ENCODE assay signal across 11 cellular contexts in genomic region chr1:40981702-40982448, GRCh38. TPM values are rescaled to one million over a fixed set of nuclear protein-coding genes. Genes with fewer than 3 reads are reported as not detected.
DNase-seq lines count a peak whose midpoint lies in the region; ATAC-seq and TF ChIP-seq lines count a peak whose summit lies in the region.
"Had no signal": no experiment of that assay in that cellular context is flagged by ENCODE, and none has a peak within 500 bp of the region (broad histone marks: within the 10 kb centered on the region; RNA-seq: fewer than 3 reads in every experiment).

No MANE protein-coding gene starts in this region.

- intact Hi-C loops in left ventricle myocardium superior (cut with micrococcal nuclease) (no loop called here), vagina (cut with DNase I) (no loop called here)

- H3K9ac ChIP-seq in iPS-20b (ENCODE audit: low read depth, low read length): peak overlapping the region; percentile 88; the same call in 1 of the 2 replicates

- no peak for TF ChIP-seq CTCF in right atrium auricular region (IDR thresholded peaks at IDR 0.05)
- no peak for TF ChIP-seq CTCF in vagina (IDR thresholded peaks at IDR 0.05)

- H3K36me3 ChIP-seq in right atrium auricular region (peaks cover 9% of the 10 kb centered on the region), iPS-20b (ENCODE audit: insufficient read depth, low read depth, low read length) (peaks cover 48% of the 10 kb centered on the region), vagina (peaks cover 0 to 21% of the 10 kb centered on the region in 2 donors)

- H3K4me3 ChIP-seq in right atrium auricular region (no peak overlapping the region), iPS-20b (ENCODE audit: low read length) (peak overlapping the region; percentile 90), vagina (peak overlapping the region in 1 of 2 donors; percentile 5)

- DNase-seq in right atrium auricular region (ENCODE audit: low spot score): no peak
- no peak for DNase-seq in left ventricle myocardium superior
- no peak for DNase-seq in vagina (ENCODE audit: extremely low spot score in 2 of 2)
- DNase-seq in NCI-H748 (lab: John Stamatoyannopoulos, UW; ENCODE audit: unreplicated experiment): no peak
- DNase-seq in amygdala (lab: John Stamatoyannopoulos, UW): no peak
- DNase-seq: activated effector memory CD4-positive, alpha-beta T cell treated with anti-CD3 and anti-CD28 coated beads, Interleukin-2, amount 50 U/mL, for 16 hours; DMS153; stimulated activated CD4-positive, alpha-beta T cell treated with anti-CD3 and anti-CD28 coated beads, Interleukin-1b, Interleukin-23, amount 100 ng/mL, for 48 hours had no signal

- no peaks in the 10 kb centered on the region for H3K27me3 Mint-ChIP-seq in activated T-helper 17 cell treated with anti-CD3 and anti-CD28 coated beads, Interleukin-2, amount 50 U/mL, for 72 hours

- peak overlapping the region; percentile 12 to 46 for H3K27ac ChIP-seq in right atrium auricular region
- H3K27ac ChIP-seq in iPS-20b (ENCODE audit: low read length): no peak overlapping the region
- H3K27ac ChIP-seq in vagina: peak overlapping the region; percentile 63

- H3K9me3 ChIP-seq in right atrium auricular region (no peaks in the 10 kb centered on the region), iPS-20b (ENCODE audit: insufficient read depth, low read depth, low read length) (no peaks in the 10 kb centered on the region), vagina (no peaks in the 10 kb centered on the region)

- TF ChIP-seq POLR2A in vagina (IDR thresholded peaks at IDR 0.05): no peak

- H3K27ac Mint-ChIP-seq in activated T-helper 17 cell treated with anti-CD3 and anti-CD28 coated beads, Interleukin-2, amount 50 U/mL, for 72 hours: peak overlapping the region; percentile 89

- H3K9me3 Mint-ChIP-seq in activated T-helper 17 cell treated with anti-CD3 and anti-CD28 coated beads, Interleukin-2, amount 50 U/mL, for 72 hours: no peaks in the 10 kb centered on the region

- H3K4me1 ChIP-seq in right atrium auricular region: peaks cover 0 to 26% of the 10 kb centered on the region in 2 donors
- peaks cover 8% of the 10 kb centered on the region for H3K4me1 ChIP-seq in iPS-20b (ENCODE audit: insufficient read depth, low read length)
- peaks cover 71% of the 10 kb centered on the region for H3K4me1 ChIP-seq in vagina

- peak overlapping the region; percentile 84 for H3K4me3 Mint-ChIP-seq in activated T-helper 17 cell treated with anti-CD3 and anti-CD28 coated beads, Interleukin-2, amount 50 U/mL, for 72 hours

- H3K4me1 Mint-ChIP-seq in activated T-helper 17 cell treated with anti-CD3 and anti-CD28 coated beads, Interleukin-2, amount 50 U/mL, for 72 hours: peaks cover 33% of the 10 kb centered on the region

- ATAC-seq in left ventricle myocardium superior (no peak), GM18861 (IDR thresholded peaks at IDR 0.05; ENCODE audit: unreplicated experiment) (no peak)
- ATAC-seq in activated T-helper 17 cell treated with anti-CD3 and anti-CD28 coated beads, Interleukin-2, amount 50 U/mL, for 72 hours (replicated peaks): no peak

- no peaks in the 10 kb centered on the region for H3K27me3 ChIP-seq in right atrium auricular region
- H3K27me3 ChIP-seq in iPS-20b (ENCODE audit: insufficient read depth, low read length): no peaks in the 10 kb centered on the region
- H3K27me3 ChIP-seq in vagina: no peaks in the 10 kb centered on the region

- H3K36me3 Mint-ChIP-seq in activated T-helper 17 cell treated with anti-CD3 and anti-CD28 coated beads, Interleukin-2, amount 50 U/mL, for 72 hours (ENCODE audit: low read depth): peaks cover 66% of the 10 kb centered on the region

RNA-seq across cellular contexts. Expression of gene CTPS1, which starts 2.4 kb away (rescaled TPM):
- 10 to 100 TPM in 1 of 2 donors, 1 to 10 TPM in 1; 8.8 to 15.4 TPM for total RNA-seq in right atrium auricular region
- total RNA-seq in left ventricle myocardium superior: 6.7 TPM
- total RNA-seq in activated T-helper 17 cell treated with anti-CD3 and anti-CD28 coated beads, Interleukin-2, amount 50 U/mL, for 72 hours: 100 to 1,000 TPM in 1 of 2 donors, 10 to 100 TPM in 1; 46.3 to 102 TPM
- 31.2 TPM for total RNA-seq in vagina

RNA-seq across cellular contexts. Expression of gene SLFNL1, which starts 39.6 kb away (rescaled TPM):
- total RNA-seq in right atrium auricular region: under 1 TPM in 1 of 2 donors, not detected in 1; 0.59 TPM
- 0.37 TPM for total RNA-seq in left ventricle myocardium superior
- under 1 TPM; 0.13 to 0.32 TPM for total RNA-seq in activated T-helper 17 cell treated with anti-CD3 and anti-CD28 coated beads, Interleukin-2, amount 50 U/mL, for 72 hours
- total RNA-seq in vagina: 1.2 TPM
